ENCODE assay signal across 3 cellular contexts in the genomic region with DNA sequence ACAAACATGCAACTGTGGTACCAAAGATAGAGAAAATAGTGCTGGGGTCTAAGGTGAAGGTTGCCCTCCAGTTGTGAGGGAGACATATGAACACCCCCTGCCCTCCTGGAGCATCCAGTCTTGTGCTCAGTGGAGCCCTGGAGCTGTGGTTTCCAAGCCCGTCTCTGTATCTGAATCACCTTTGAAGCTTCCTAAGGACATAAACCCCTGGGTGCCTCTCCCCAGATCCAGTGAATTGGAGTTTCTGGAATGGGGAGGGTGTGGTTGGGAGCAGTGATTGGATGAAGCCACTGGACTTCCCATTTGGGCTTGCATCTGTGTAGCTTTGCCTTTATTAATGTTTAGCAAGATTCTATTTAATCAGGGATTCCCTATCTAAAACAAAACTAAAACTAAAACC.
TF ChIP-seq lines count a peak whose summit lies in the region.

No MANE protein-coding gene starts in this region.

TF ChIP-seq in SK-N-SH, 30 proteins besides CTCF, POLR2A, EP300 and RAD21:
- no peak for TF ChIP-seq SMC3 (IDR thresholded peaks at IDR 0.05; ENCODE audit: low read depth, low read length)
- no peak for TF ChIP-seq RFX5 (IDR thresholded peaks at IDR 0.05; ENCODE audit: low read length)
- TF ChIP-seq, protein P1, sequence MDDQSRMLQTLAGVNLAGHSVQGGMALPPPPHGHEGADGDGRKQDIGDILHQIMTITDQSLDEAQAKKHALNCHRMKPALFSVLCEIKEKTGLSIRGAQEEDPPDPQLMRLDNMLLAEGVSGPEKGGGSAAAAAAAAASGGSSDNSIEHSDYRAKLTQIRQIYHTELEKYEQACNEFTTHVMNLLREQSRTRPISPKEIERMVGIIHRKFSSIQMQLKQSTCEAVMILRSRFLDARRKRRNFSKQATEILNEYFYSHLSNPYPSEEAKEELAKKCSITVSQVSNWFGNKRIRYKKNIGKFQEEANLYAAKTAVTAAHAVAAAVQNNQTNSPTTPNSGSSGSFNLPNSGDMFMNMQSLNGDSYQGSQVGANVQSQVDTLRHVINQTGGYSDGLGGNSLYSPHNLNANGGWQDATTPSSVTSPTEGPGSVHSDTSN (IDR thresholded peaks at IDR 0.05): no peak
- no peak for TF ChIP-seq MXI1 (IDR thresholded peaks at IDR 0.05; ENCODE audit: low read depth, low read length)
- no peak for TF ChIP-seq FOSL2 (IDR thresholded peaks at IDR 0.05; ENCODE audit: borderline replicate concordance, low read depth)
- no peak for TF ChIP-seq GABPA (IDR thresholded peaks at IDR 0.05; ENCODE audit: low read depth)
- TF ChIP-seq, protein P2, sequence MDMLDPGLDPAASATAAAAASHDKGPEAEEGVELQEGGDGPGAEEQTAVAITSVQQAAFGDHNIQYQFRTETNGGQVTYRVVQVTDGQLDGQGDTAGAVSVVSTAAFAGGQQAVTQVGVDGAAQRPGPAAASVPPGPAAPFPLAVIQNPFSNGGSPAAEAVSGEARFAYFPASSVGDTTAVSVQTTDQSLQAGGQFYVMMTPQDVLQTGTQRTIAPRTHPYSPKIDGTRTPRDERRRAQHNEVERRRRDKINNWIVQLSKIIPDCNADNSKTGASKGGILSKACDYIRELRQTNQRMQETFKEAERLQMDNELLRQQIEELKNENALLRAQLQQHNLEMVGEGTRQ (IDR thresholded peaks at IDR 0.05; ENCODE audit: borderline replicate concordance, low read depth, low read length): no peak
- TF ChIP-seq RXRA (IDR thresholded peaks at IDR 0.05; ENCODE audit: borderline replicate concordance, low read depth): no peak
- no peak for TF ChIP-seq GATA2 (CRISPR knock-in tag; IDR thresholded peaks at IDR 0.05)
- no peak for TF ChIP-seq NRF1 (IDR thresholded peaks at IDR 0.05; ENCODE audit: low read depth, low read length)

TF ChIP-seq in SK-N-SH treated with all-trans-retinoic acid at 6 μM for 48 hours, 23 proteins besides CTCF, POLR2A, EP300 and RAD21:
- TF ChIP-seq GLIS3 (CRISPR knock-in tag; IDR thresholded peaks at IDR 0.05): no peak
- TF ChIP-seq ZNF8 (CRISPR knock-in tag; IDR thresholded peaks at IDR 0.05): no peak
- no peak for TF ChIP-seq ZNF565 (CRISPR knock-in tag; conservative IDR thresholded peaks at IDR 0.05; ENCODE audit: low read depth)
- no peak for TF ChIP-seq ESRRG (CRISPR knock-in tag; IDR thresholded peaks at IDR 0.05)
- TF ChIP-seq BACH2 (CRISPR knock-in tag; IDR thresholded peaks at IDR 0.05; ENCODE audit: borderline replicate concordance): no peak
- no peak for TF ChIP-seq CSDC2 (CRISPR knock-in tag; IDR thresholded peaks at IDR 0.05)
- TF ChIP-seq, protein P3, sequence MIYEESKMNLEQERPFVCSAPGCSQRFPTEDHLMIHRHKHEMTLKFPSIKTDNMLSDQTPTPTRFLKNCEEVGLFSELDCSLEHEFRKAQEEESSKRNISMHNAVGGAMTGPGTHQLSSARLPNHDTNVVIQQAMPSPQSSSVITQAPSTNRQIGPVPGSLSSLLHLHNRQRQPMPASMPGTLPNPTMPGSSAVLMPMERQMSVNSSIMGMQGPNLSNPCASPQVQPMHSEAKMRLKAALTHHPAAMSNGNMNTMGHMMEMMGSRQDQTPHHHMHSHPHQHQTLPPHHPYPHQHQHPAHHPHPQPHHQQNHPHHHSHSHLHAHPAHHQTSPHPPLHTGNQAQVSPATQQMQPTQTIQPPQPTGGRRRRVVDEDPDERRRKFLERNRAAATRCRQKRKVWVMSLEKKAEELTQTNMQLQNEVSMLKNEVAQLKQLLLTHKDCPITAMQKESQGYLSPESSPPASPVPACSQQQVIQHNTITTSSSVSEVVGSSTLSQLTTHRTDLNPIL (CRISPR knock-in tag; IDR thresholded peaks at IDR 0.05; ENCODE audit: low read depth): no peak
- TF ChIP-seq, protein P4, sequence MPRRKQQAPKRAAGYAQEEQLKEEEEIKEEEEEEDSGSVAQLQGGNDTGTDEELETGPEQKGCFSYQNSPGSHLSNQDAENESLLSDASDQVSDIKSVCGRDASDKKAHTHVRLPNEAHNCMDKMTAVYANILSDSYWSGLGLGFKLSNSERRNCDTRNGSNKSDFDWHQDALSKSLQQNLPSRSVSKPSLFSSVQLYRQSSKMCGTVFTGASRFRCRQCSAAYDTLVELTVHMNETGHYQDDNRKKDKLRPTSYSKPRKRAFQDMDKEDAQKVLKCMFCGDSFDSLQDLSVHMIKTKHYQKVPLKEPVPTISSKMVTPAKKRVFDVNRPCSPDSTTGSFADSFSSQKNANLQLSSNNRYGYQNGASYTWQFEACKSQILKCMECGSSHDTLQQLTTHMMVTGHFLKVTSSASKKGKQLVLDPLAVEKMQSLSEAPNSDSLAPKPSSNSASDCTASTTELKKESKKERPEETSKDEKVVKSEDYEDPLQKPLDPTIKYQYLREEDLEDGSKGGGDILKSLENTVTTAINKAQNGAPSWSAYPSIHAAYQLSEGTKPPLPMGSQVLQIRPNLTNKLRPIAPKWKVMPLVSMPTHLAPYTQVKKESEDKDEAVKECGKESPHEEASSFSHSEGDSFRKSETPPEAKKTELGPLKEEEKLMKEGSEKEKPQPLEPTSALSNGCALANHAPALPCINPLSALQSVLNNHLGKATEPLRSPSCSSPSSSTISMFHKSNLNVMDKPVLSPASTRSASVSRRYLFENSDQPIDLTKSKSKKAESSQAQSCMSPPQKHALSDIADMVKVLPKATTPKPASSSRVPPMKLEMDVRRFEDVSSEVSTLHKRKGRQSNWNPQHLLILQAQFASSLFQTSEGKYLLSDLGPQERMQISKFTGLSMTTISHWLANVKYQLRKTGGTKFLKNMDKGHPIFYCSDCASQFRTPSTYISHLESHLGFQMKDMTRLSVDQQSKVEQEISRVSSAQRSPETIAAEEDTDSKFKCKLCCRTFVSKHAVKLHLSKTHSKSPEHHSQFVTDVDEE (CRISPR knock-in tag; IDR thresholded peaks at IDR 0.05): no peak
- TF ChIP-seq, protein P5, sequence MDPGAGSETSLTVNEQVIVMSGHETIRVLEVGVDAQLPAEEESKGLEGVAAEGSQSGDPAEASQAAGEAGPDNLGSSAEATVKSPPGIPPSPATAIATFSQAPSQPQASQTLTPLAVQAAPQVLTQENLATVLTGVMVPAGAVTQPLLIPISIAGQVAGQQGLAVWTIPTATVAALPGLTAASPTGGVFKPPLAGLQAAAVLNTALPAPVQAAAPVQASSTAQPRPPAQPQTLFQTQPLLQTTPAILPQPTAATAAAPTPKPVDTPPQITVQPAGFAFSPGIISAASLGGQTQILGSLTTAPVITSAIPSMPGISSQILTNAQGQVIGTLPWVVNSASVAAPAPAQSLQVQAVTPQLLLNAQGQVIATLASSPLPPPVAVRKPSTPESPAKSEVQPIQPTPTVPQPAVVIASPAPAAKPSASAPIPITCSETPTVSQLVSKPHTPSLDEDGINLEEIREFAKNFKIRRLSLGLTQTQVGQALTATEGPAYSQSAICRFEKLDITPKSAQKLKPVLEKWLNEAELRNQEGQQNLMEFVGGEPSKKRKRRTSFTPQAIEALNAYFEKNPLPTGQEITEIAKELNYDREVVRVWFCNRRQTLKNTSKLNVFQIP (CRISPR knock-in tag; IDR thresholded peaks at IDR 0.05; ENCODE audit: borderline replicate concordance, low read depth): no peak
- TF ChIP-seq ZFP3 (CRISPR knock-in tag; IDR thresholded peaks at IDR 0.05): no peak
- TF ChIP-seq OSR1 (CRISPR knock-in tag; IDR thresholded peaks at IDR 0.05): no peak
- TF ChIP-seq ISL1 (CRISPR knock-in tag; IDR thresholded peaks at IDR 0.05): no peak
- no peak for TF ChIP-seq SNAI2 (CRISPR knock-in tag; IDR thresholded peaks at IDR 0.05)
- no peak for TF ChIP-seq RARB (CRISPR knock-in tag; IDR thresholded peaks at IDR 0.05)
- TF ChIP-seq TOX (CRISPR knock-in tag; IDR thresholded peaks at IDR 0.05; ENCODE audit: borderline replicate concordance): no peak

TF ChIP-seq in IMR-90, 13 proteins besides CTCF, POLR2A, EP300 and RAD21:
- TF ChIP-seq RCOR1 (IDR thresholded peaks at IDR 0.05; ENCODE audit: insufficient replicate concordance, low read length) (no peak), CEBPB (IDR thresholded peaks at IDR 0.05; ENCODE audit: low read depth, low read length) (no peak), MAFK (IDR thresholded peaks at IDR 0.05; ENCODE audit: low read depth, low read length) (no peak), FOS (IDR thresholded peaks at IDR 0.05; ENCODE audit: low read depth, low read length) (no peak), MAZ (IDR thresholded peaks at IDR 0.05; ENCODE audit: borderline replicate concordance, low read depth, low read length) (no peak), MXI1 (IDR thresholded peaks at IDR 0.05; ENCODE audit: borderline replicate concordance, low read depth, low read length) (no peak), BHLHE40 (IDR thresholded peaks at IDR 0.05; ENCODE audit: low read depth, low read length) (no peak), CHD1 (IDR thresholded peaks at IDR 0.05; ENCODE audit: low read depth, low read length) (no peak), RFX5 (IDR thresholded peaks at IDR 0.05; ENCODE audit: low read depth, low read length) (no peak), NFE2L2 (IDR thresholded peaks at IDR 0.05; ENCODE audit: low read depth, low read length) (no peak), SMC3 (IDR thresholded peaks at IDR 0.05; ENCODE audit: low read depth, low read length) (no peak)
- TF ChIP-seq, protein P2 (IDR thresholded peaks at IDR 0.05; ENCODE audit: low read depth, low read length): no peak
- TF ChIP-seq, protein P6, sequence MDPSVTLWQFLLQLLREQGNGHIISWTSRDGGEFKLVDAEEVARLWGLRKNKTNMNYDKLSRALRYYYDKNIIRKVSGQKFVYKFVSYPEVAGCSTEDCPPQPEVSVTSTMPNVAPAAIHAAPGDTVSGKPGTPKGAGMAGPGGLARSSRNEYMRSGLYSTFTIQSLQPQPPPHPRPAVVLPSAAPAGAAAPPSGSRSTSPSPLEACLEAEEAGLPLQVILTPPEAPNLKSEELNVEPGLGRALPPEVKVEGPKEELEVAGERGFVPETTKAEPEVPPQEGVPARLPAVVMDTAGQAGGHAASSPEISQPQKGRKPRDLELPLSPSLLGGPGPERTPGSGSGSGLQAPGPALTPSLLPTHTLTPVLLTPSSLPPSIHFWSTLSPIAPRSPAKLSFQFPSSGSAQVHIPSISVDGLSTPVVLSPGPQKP (IDR thresholded peaks at IDR 0.05; ENCODE audit: borderline replicate concordance, low read depth, low read length): no peak
